In the genomic region with DNA sequence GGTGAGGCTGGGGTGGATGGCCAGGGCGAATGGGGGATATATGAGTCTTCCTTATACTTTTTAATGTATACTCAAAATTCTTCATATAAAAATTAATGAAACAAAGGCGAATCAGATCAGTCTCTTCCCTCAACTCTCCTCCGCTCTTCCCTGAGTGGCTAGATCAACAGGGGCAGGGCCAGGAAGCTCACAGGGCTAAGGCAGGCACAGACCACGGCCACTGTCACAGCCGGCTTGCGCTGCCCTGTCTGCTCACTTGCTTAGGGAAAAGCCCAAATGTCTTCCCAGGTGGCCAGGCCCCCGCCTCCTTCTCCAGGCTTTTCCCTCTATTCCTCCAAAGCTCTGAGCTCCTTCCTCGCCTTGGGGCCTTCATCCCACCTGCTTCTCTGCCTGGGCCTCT, we compare ENCODE assay signal across 18 cellular contexts. TPM values are rescaled to one million over a fixed set of nuclear protein-coding genes. Genes with fewer than 3 reads are reported as not detected.
DNase-seq lines count a peak whose midpoint lies in the region; ATAC-seq and TF ChIP-seq lines count a peak whose summit lies in the region.
"Had no signal": no experiment of that assay in that cellular context is flagged by ENCODE, and none has a peak within 500 bp of the region (broad histone marks: within the 10 kb centered on the region; RNA-seq: fewer than 3 reads in every experiment).

No MANE protein-coding gene starts in this region.

- no peak overlapping the region for H3K27ac Mint-ChIP-seq in glutamatergic neuron (ENCODE audit: unreplicated experiment)
- H3K27ac Mint-ChIP-seq: CD4-positive, alpha-beta T cell had no signal

- H3K4me1 Mint-ChIP-seq in glutamatergic neuron (ENCODE audit: low read depth, unreplicated experiment) = peaks cover 2% of the 10 kb centered on the region

- intact Hi-C loops in Right ventricle myocardium inferior (cut with DNase I) = no loop called here
- intact Hi-C loops in Right ventricle myocardium superior (cut with DNase I) = no loop called here

- H3K36me3 Mint-ChIP-seq in glutamatergic neuron (ENCODE audit: unreplicated experiment) = peaks cover 6% of the 10 kb centered on the region

- peaks cover 11% of the 10 kb centered on the region for H3K9me3 Mint-ChIP-seq in glutamatergic neuron (ENCODE audit: unreplicated experiment)
- H3K9me3 Mint-ChIP-seq: CD4-positive, alpha-beta T cell had no signal

- no peak for TF ChIP-seq CTCF in glutamatergic neuron (IDR thresholded peaks at IDR 0.05; ENCODE audit: partially characterized antibody, unreplicated experiment)

- peak; percentile 53 for DNase-seq in NCI-H510A treated with DMSO at 0.1 percent for 48 hours (lab: John Stamatoyannopoulos, UW)
- no peak for DNase-seq in NCI-H510A (lab: John Stamatoyannopoulos, UW)
- DNase-seq in Right ventricle myocardium inferior (ENCODE audit: missing footprints) = peak; percentile 11
- no peak for DNase-seq in Right ventricle myocardium superior
- no peak for DNase-seq in glutamatergic neuron
- no peak for DNase-seq in NCI-H446 treated with DMSO at 0.1 percent for 48 hours (lab: John Stamatoyannopoulos, UW)
- DNase-seq in NCI-H748 treated with DMSO at 0.1 percent for 48 hours (lab: John Stamatoyannopoulos, UW) = no peak
- DNase-seq: BE2C; CD4-positive, alpha-beta T cell; MV-4-11; NCI-H1417; NCI-H187 treated with DMSO at 0.1 percent for 48 hours; NCI-H345; NCI-H774; RPMI8226 had no signal

- peaks cover 30% of the 10 kb centered on the region for H3K27me3 Mint-ChIP-seq in glutamatergic neuron (ENCODE audit: unreplicated experiment)

- H3K4me3 Mint-ChIP-seq in glutamatergic neuron (ENCODE audit: unreplicated experiment) = peak overlapping the region; percentile 67

- no peak for ATAC-seq in Right ventricle myocardium inferior
- no peak for ATAC-seq in Right ventricle myocardium superior (ENCODE audit: poor library complexity)
- no peak for ATAC-seq in HG03469 (IDR thresholded peaks at IDR 0.05; ENCODE audit: unreplicated experiment)
- ATAC-seq: HCT116, K562 had no signal

RNA-seq across cellular contexts. Expression of a gene that starts 6.0 kb away (rescaled TPM):
- total RNA-seq in Right ventricle myocardium inferior (1.2 TPM), Right ventricle myocardium superior (0.65 TPM), glutamatergic neuron (ENCODE audit: unreplicated experiment) (0.12 TPM)
- total RNA-seq: CD4-positive, alpha-beta T cell had no signal

RNA-seq across cellular contexts. Expression of a gene that starts 19.1 kb away (rescaled TPM):
- total RNA-seq in Right ventricle myocardium inferior = 4.3 TPM
- 4.6 TPM for total RNA-seq in Right ventricle myocardium superior
- total RNA-seq in glutamatergic neuron (ENCODE audit: unreplicated experiment) = 12.1 TPM

RNA-seq across cellular contexts. Expression of a gene that starts 39.8 kb away (rescaled TPM):
- 0.19 TPM for total RNA-seq in Right ventricle myocardium inferior
- not detected for total RNA-seq in Right ventricle myocardium superior
- not detected for total RNA-seq in glutamatergic neuron (ENCODE audit: unreplicated experiment)
- total RNA-seq: CD4-positive, alpha-beta T cell had no signal

Comparison
In these comparisons a context has a peak if more than half of its experiments do, and no peak if none do; other contexts are left out.
1. DNase-seq: peak in NCI-H510A treated with DMSO at 0.1 percent for 48 hours (single experiment) and Right ventricle myocardium inferior (single experiment); none in NCI-H510A (single experiment), Right ventricle myocardium superior (single experiment), glutamatergic neuron (single experiment), NCI-H446 treated with DMSO at 0.1 percent for 48 hours (single experiment) and NCI-H748 treated with DMSO at 0.1 percent for 48 hours (single experiment).